In genomic region chr3:10116138-10116460, GRCh38 we compare ENCODE assay signal across 8 cellular contexts. TPM values are rescaled to one million over a fixed set of nuclear protein-coding genes. Genes with fewer than 3 reads are reported as not detected.
DNase-seq lines count a peak whose midpoint lies in the region; ATAC-seq and TF ChIP-seq lines count a peak whose summit lies in the region.

No MANE protein-coding gene starts in this region.

- peak; percentile 36 for DNase-seq in DMS53 (lab: John Stamatoyannopoulos, UW)
- DNase-seq in DMS53 treated with DMSO at 0.1 percent for 48 hours (lab: John Stamatoyannopoulos, UW; ENCODE audit: unreplicated experiment) = no peak
- peak; percentile 73 for DNase-seq in UCSD-AML1 (lab: John Stamatoyannopoulos, UW; ENCODE audit: unreplicated experiment)
- peak in 1 of 2 donors; percentile 25 for DNase-seq in foreskin fibroblast
- no peak for DNase-seq in progenitor cell of endocrine pancreas (ENCODE audit: low spot score, unreplicated experiment)
- DNase-seq in middle frontal gyrus (ENCODE audit: extremely low spot score, low spot score) = no peak
- no peak for DNase-seq in epidermal melanocyte (ENCODE audit: insufficient read length, low spot score)

- ATAC-seq in HG03135 (IDR thresholded peaks at IDR 0.05; ENCODE audit: unreplicated experiment) = peak; percentile 20

- H3K9me3 Mint-ChIP-seq in progenitor cell of endocrine pancreas (ENCODE audit: low read depth) = no peaks in the 10 kb centered on the region

- peaks cover 2% of the 10 kb centered on the region for H3K36me3 Mint-ChIP-seq in progenitor cell of endocrine pancreas (ENCODE audit: insufficient read depth)

- H3K27ac Mint-ChIP-seq in progenitor cell of endocrine pancreas = peak overlapping the region; percentile 96

- H3K4me3 Mint-ChIP-seq in progenitor cell of endocrine pancreas (ENCODE audit: low read depth) = peak overlapping the region; percentile 97

- peaks cover 10% of the 10 kb centered on the region for H3K4me1 Mint-ChIP-seq in progenitor cell of endocrine pancreas (ENCODE audit: low read depth)

- H3K27me3 Mint-ChIP-seq in progenitor cell of endocrine pancreas = peaks cover 4% of the 10 kb centered on the region

- TF ChIP-seq CTCF in foreskin fibroblast (IDR thresholded peaks at IDR 0.05; ENCODE audit: low read depth, low read length) = no peak
- no peak for TF ChIP-seq CTCF in progenitor cell of endocrine pancreas (IDR thresholded peaks at IDR 0.05; ENCODE audit: unreplicated experiment)

- H3K4me3 ChIP-seq in foreskin fibroblast (ENCODE audit: low read depth in 1 of 2, low read length in 2 of 2) = peak overlapping the region; percentile 97 to 98

RNA-seq across cellular contexts. Expression of gene BRK1, which starts 0.6 kb away (rescaled TPM):
- total RNA-seq in progenitor cell of endocrine pancreas = 117 and 123 TPM in 2 replicates

RNA-seq across cellular contexts. Expression of gene FANCD2OS, which starts 8.0 kb away (rescaled TPM):
- total RNA-seq in progenitor cell of endocrine pancreas = not detected in 2 replicates

RNA-seq across cellular contexts. Expression of gene VHL, which starts 25.5 kb away (rescaled TPM):
- 70.3 and 72.5 TPM in 2 replicates for total RNA-seq in progenitor cell of endocrine pancreas

RNA-seq across cellular contexts. Expression of gene IRAK2, which starts 48.6 kb away (rescaled TPM):
- total RNA-seq in progenitor cell of endocrine pancreas = 0.36 and 0.40 TPM in 2 replicates

Comparison
In these comparisons a context has a peak if more than half of its experiments do, and no peak if none do; other contexts are left out.
1. DNase-seq: peak in DMS53 (single experiment) and UCSD-AML1 (single experiment); none in DMS53 treated with DMSO at 0.1 percent for 48 hours (single experiment), progenitor cell of endocrine pancreas (single experiment), middle frontal gyrus (single experiment) and epidermal melanocyte (single experiment).